ENCODE assay signal across 18 cellular contexts in the genomic region with DNA sequence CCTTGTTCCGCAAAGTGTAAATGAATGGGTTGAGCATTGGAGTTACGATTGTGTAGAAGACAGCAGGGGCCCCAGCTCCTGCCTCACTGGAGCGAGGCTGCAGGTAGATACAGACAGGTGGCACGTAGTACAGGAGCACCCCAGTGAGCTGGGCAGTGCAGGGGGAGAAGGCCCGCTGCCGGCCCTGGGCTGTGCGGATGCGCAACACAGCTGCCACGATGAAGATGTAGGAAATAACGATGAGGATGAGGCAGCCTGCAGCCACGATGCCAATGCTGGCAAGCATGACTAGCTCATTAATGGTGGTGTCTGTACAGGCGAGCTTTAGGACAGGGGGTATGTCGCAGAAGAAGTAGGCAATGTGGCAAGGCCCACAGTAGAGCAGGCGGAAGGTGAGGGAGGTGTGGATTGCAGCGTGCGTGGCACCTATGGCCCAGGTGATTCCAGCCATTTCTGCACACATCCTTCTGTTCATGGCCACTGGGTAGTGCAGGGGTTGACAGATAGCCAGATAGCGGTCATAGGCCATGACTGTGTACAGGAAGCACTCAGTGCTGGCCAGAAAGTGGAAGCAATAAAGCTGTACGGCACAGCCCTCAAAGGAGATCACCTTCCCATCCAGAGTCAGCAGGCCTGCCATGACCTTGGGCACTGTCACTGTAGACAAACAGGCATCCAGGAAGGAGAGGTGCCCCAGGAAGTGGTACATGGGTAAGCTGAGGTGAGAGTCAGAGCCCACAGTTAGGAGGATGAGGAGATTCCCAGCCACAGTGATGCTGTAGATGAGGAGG. TPM values are rescaled to one million over a fixed set of nuclear protein-coding genes. Genes with fewer than 3 reads are reported as not detected.
"Had no signal": no experiment of that assay in that cellular context is flagged by ENCODE, and none has a peak within 500 bp of the region (broad histone marks: within the 10 kb centered on the region; RNA-seq: fewer than 3 reads in every experiment).

No MANE protein-coding gene starts in this region.

- H3K36me3 Mint-ChIP-seq: activated CD8-positive, alpha-beta memory T cell treated with anti-CD3 and anti-CD28 coated beads, Interleukin-2, amount 10 ng/mL, durations not matched to agents 7 days and 5 days; activated naive CD8-positive, alpha-beta T cell; brain; stimulated activated naive B cell treated with anti-CD40 and anti-IgM and Interleukin-4, amounts not matched to agents 10 μg/mL and 1 μg/mL and 100 μg/mL, for 72 hours had no signal

- H3K4me1 ChIP-seq: upper lobe of left lung had no signal

- H3K27ac ChIP-seq: hepatocyte, neutrophil, upper lobe of left lung had no signal

- H3K4me1 Mint-ChIP-seq: stimulated activated naive B cell treated with anti-CD40 and anti-IgM and Interleukin-4, amounts not matched to agents 10 μg/mL and 1 μg/mL and 100 μg/mL, for 72 hours had no signal

- H3K36me3 ChIP-seq: neutrophil, upper lobe of left lung had no signal

- DNase-seq: activated CD4-positive, alpha-beta T cell treated with anti-CD3 and anti-CD28 coated beads, Interleukin-2, amount 50 U/mL, for 48 hours; activated CD4-positive, CD25-positive, alpha-beta regulatory T cell treated with anti-CD3 and anti-CD28 coated beads, Interleukin-2, amount 50 U/mL, for 72 hours; activated CD8-positive, alpha-beta memory T cell treated with anti-CD3 and anti-CD28 coated beads, Interleukin-2, amount 10 ng/mL, durations not matched to agents 7 days and 5 days; activated effector memory CD4-positive, alpha-beta T cell treated with anti-CD3 and anti-CD28 coated beads, Interleukin-2, amount 50 U/mL, for 16 hours; activated T-cell treated with anti-CD3 and anti-CD28 coated beads, Interleukin-2, amount 50 U/mL, for 24 hours; amygdala; right cardiac atrium; stimulated activated naive B cell treated with anti-CD40 and anti-IgM and Interleukin-4, amounts not matched to agents 10 μg/mL and 1 μg/mL and 100 μg/mL, for 72 hours had no signal

- H3K27me3 ChIP-seq: hepatocyte, neutrophil, upper lobe of left lung had no signal

- H3K9me3 Mint-ChIP-seq: activated T-cell treated with anti-CD3 and anti-CD28 coated beads, Interleukin-2, amount 50 U/mL, for 24 hours; T-helper 2 cell treated with Interferon-gamma antibody and Interleukin-4, amounts not matched to agents 5 μg/mL and 100 μg/mL, for 36 hours had no signal

- H3K27ac Mint-ChIP-seq: activated CD8-positive, alpha-beta memory T cell treated with anti-CD3 and anti-CD28 coated beads, Interleukin-2, amount 10 ng/mL, durations not matched to agents 7 days and 5 days; activated naive CD8-positive, alpha-beta T cell; activated T-cell treated with anti-CD3 and anti-CD28 coated beads, Interleukin-2, amount 50 U/mL, for 24 hours; brain; dendritic cell treated with granulocyte-macrophage colony-stimulating factor and Interleukin-4, amounts not matched to agents 40 ng/mL and 50 ng/mL, for 4 days; stimulated activated naive B cell treated with anti-CD40 and anti-IgM and Interleukin-4, amounts not matched to agents 10 μg/mL and 1 μg/mL and 100 μg/mL, for 72 hours; T-helper 2 cell treated with Interferon-gamma antibody and Interleukin-4, amounts not matched to agents 5 μg/mL and 100 μg/mL, for 36 hours had no signal

- H3K4me2 ChIP-seq: hepatocyte had no signal

- ATAC-seq: activated CD8-positive, alpha-beta memory T cell treated with anti-CD3 and anti-CD28 coated beads, Interleukin-2, amount 10 ng/mL, durations not matched to agents 7 days and 5 days; right cardiac atrium; stimulated activated naive B cell treated with anti-CD40 and anti-IgM and Interleukin-4, amounts not matched to agents 10 μg/mL and 1 μg/mL and 100 μg/mL, for 72 hours had no signal

- H3K27me3 Mint-ChIP-seq: activated T-cell treated with anti-CD3 and anti-CD28 coated beads, Interleukin-2, amount 50 U/mL, for 24 hours; brain; dendritic cell treated with granulocyte-macrophage colony-stimulating factor and Interleukin-4, amounts not matched to agents 40 ng/mL and 50 ng/mL, for 4 days; stimulated activated naive B cell treated with anti-CD40 and anti-IgM and Interleukin-4, amounts not matched to agents 10 μg/mL and 1 μg/mL and 100 μg/mL, for 72 hours had no signal

- H3K4me3 Mint-ChIP-seq: activated CD8-positive, alpha-beta memory T cell treated with anti-CD3 and anti-CD28 coated beads, Interleukin-2, amount 10 ng/mL, durations not matched to agents 7 days and 5 days; activated naive CD8-positive, alpha-beta T cell; activated T-cell treated with anti-CD3 and anti-CD28 coated beads, Interleukin-2, amount 50 U/mL, for 24 hours; brain; dendritic cell treated with granulocyte-macrophage colony-stimulating factor and Interleukin-4, amounts not matched to agents 40 ng/mL and 50 ng/mL, for 4 days; stimulated activated naive B cell treated with anti-CD40 and anti-IgM and Interleukin-4, amounts not matched to agents 10 μg/mL and 1 μg/mL and 100 μg/mL, for 72 hours; T-helper 2 cell treated with Interferon-gamma antibody and Interleukin-4, amounts not matched to agents 5 μg/mL and 100 μg/mL, for 36 hours had no signal

- H2AFZ ChIP-seq: hepatocyte had no signal

- H3K4me3 ChIP-seq: hepatocyte, upper lobe of left lung had no signal

- H3K9me3 ChIP-seq: neutrophil, upper lobe of left lung had no signal

RNA-seq across cellular contexts. Expression of gene OR10S1, which starts 0.6 kb away (rescaled TPM):
- total RNA-seq: activated CD8-positive, alpha-beta memory T cell treated with anti-CD3 and anti-CD28 coated beads, Interleukin-2, amount 10 ng/mL, durations not matched to agents 7 days and 5 days; hepatocyte; kidney epithelial cell; liver; posterior vena cava; right cardiac atrium; upper lobe of left lung had no signal
- polyA plus RNA-seq: hepatocyte, liver, right cardiac atrium had no signal

RNA-seq across cellular contexts. Expression of gene OR10G6, which starts 18.0 kb away (rescaled TPM):
- total RNA-seq: activated CD8-positive, alpha-beta memory T cell treated with anti-CD3 and anti-CD28 coated beads, Interleukin-2, amount 10 ng/mL, durations not matched to agents 7 days and 5 days; hepatocyte; kidney epithelial cell; liver; posterior vena cava; right cardiac atrium; upper lobe of left lung had no signal
- polyA plus RNA-seq: hepatocyte, liver, right cardiac atrium had no signal

RNA-seq across cellular contexts. Expression of gene OR6T1, which starts 33.3 kb away (rescaled TPM):
- total RNA-seq: activated CD8-positive, alpha-beta memory T cell treated with anti-CD3 and anti-CD28 coated beads, Interleukin-2, amount 10 ng/mL, durations not matched to agents 7 days and 5 days; hepatocyte; kidney epithelial cell; liver; posterior vena cava; right cardiac atrium; upper lobe of left lung had no signal
- polyA plus RNA-seq: hepatocyte, liver, right cardiac atrium had no signal

RNA-seq across cellular contexts. Expression of gene OR10G4, which starts 35.8 kb away (rescaled TPM):
- total RNA-seq: activated CD8-positive, alpha-beta memory T cell treated with anti-CD3 and anti-CD28 coated beads, Interleukin-2, amount 10 ng/mL, durations not matched to agents 7 days and 5 days; kidney epithelial cell; liver; posterior vena cava; right cardiac atrium; upper lobe of left lung had no signal
- polyA plus RNA-seq: hepatocyte, liver, right cardiac atrium had no signal

RNA-seq across cellular contexts. Expression of gene OR4D5, which starts 37.5 kb away (rescaled TPM):
- total RNA-seq: activated CD8-positive, alpha-beta memory T cell treated with anti-CD3 and anti-CD28 coated beads, Interleukin-2, amount 10 ng/mL, durations not matched to agents 7 days and 5 days; kidney epithelial cell; posterior vena cava; upper lobe of left lung had no signal
- polyA plus RNA-seq: hepatocyte, liver, right cardiac atrium had no signal
